Comparison of ENCODE assay signal across 19 cellular contexts in genomic region chr15:92707880-92708551, GRCh38.
"Had no signal": no experiment of that assay in that cellular context is flagged by ENCODE, and none has a peak within 500 bp of the region (broad histone marks: within the 10 kb centered on the region; RNA-seq: fewer than 3 reads in every experiment).

No MANE protein-coding gene starts in this region.

- H3K4me3 ChIP-seq: body of pancreas, colonic mucosa, esophagus squamous epithelium, lower lobe of right lung, psoas muscle, SK-N-MC, spleen had no signal

- DNase-seq: activated CD4-positive, alpha-beta T cell treated with anti-CD3 and anti-CD28 coated beads for 4 hours; activated CD8-positive, alpha-beta memory T cell treated with anti-CD3 and anti-CD28 coated beads for 24 hours; activated naive CD4-positive, alpha-beta T cell treated with anti-CD3 and anti-CD28 coated beads, Interleukin-2, amount 10 ng/mL, durations not matched to agents 7 days and 5 days; activated T-cell treated with anti-CD3 and anti-CD28 coated beads for 4 hours; body of pancreas; central memory CD4-positive, alpha-beta T cell; colonic mucosa; esophagus squamous epithelium; foreskin melanocyte; head of caudate nucleus; lower lobe of right lung; nephron progenitor cell; psoas muscle; spleen; T-helper 9 cell; WERI-Rb-1 had no signal

- H3K36me3 ChIP-seq: colonic mucosa, esophagus squamous epithelium, lower lobe of right lung, spleen, WERI-Rb-1 had no signal

- H3K4me3 Mint-ChIP-seq: activated naive CD4-positive, alpha-beta T cell treated with anti-CD3 and anti-CD28 coated beads, Interleukin-2, amount 10 ng/mL, durations not matched to agents 7 days and 5 days; mesothelial cell of epicardium; nephron progenitor cell had no signal

- H3K27ac Mint-ChIP-seq: activated naive CD4-positive, alpha-beta T cell treated with anti-CD3 and anti-CD28 coated beads, Interleukin-2, amount 10 ng/mL, durations not matched to agents 7 days and 5 days; mesothelial cell of epicardium; nephron progenitor cell had no signal

- H3K27ac ChIP-seq: body of pancreas, colonic mucosa, lower lobe of right lung, psoas muscle, SK-N-MC, spleen, WERI-Rb-1 had no signal

- H3K4me1 ChIP-seq: body of pancreas, colonic mucosa, esophagus squamous epithelium, lower lobe of right lung, psoas muscle had no signal

- H3K4me1 Mint-ChIP-seq: activated naive CD4-positive, alpha-beta T cell treated with anti-CD3 and anti-CD28 coated beads, Interleukin-2, amount 10 ng/mL, durations not matched to agents 7 days and 5 days had no signal

- H3K27me3 ChIP-seq: body of pancreas, colonic mucosa, esophagus squamous epithelium, spleen had no signal

- H3K9me3 Mint-ChIP-seq: activated naive CD4-positive, alpha-beta T cell treated with anti-CD3 and anti-CD28 coated beads, Interleukin-2, amount 10 ng/mL, durations not matched to agents 7 days and 5 days; mesothelial cell of epicardium; nephron progenitor cell had no signal

- H3K9me3 ChIP-seq: body of pancreas, colonic mucosa, esophagus squamous epithelium, lower lobe of right lung, psoas muscle, spleen had no signal

- ATAC-seq: body of pancreas, lower lobe of right lung, psoas muscle, sciatic nerve had no signal

- H3K36me3 Mint-ChIP-seq: activated naive CD4-positive, alpha-beta T cell treated with anti-CD3 and anti-CD28 coated beads, Interleukin-2, amount 10 ng/mL, durations not matched to agents 7 days and 5 days; mesothelial cell of epicardium had no signal
